23 cellular contexts compared by ENCODE assay signal in the genomic region with DNA sequence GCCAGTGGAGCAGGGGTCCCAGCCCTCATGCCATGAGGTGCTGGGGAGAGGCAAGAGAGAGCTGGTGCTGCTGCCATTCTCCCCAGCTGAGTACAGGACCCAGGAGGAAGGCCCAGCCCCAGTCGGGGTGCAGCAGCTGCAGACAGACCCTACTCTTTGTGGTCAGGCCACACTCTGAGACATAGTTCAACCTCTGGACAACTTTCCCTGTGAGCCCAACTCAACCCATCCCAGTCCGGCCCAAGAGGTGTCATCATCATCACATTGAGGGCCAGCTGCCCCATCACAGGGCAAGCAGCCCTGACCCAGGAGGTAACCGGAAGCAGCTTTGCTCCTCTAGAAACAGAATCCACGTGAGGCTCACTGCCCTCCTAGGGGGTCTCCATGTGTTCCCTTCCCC.
"Had no signal": no experiment of that assay in that cellular context is flagged by ENCODE, and none has a peak within 500 bp of the region (broad histone marks: within the 10 kb centered on the region; RNA-seq: fewer than 3 reads in every experiment).

No MANE protein-coding gene starts in this region.

- H3K27me3 Mint-ChIP-seq: effector memory CD8-positive, alpha-beta T cell had no signal

- H3K36me3 ChIP-seq: ovary, tibial nerve, upper lobe of right lung, vagina had no signal

- H3K27ac Mint-ChIP-seq: dendritic cell treated with granulocyte-macrophage colony-stimulating factor and Interleukin-4, amounts not matched to agents 40 ng/mL and 50 ng/mL, for 4 days; natural killer cell; stimulated activated naive B cell treated with anti-CD40 and anti-IgM and Interleukin-4, amounts not matched to agents 10 μg/mL and 1 μg/mL and 100 μg/mL, for 72 hours had no signal

- DNase-seq: effector memory CD8-positive, alpha-beta T cell; foreskin melanocyte; kidney; left cardiac atrium; mesendoderm; natural killer cell; ovary; psoas muscle; retina; stimulated activated CD4-positive, alpha-beta T cell treated with anti-CD3 and anti-CD28 coated beads, Interleukin-2, amount 100 ng/mL, for 24 hours; stimulated activated CD4-positive, alpha-beta T cell treated with anti-CD3 and anti-CD28 coated beads, Interleukin-4, amount 100 ng/mL, for 4 hours; stimulated activated naive B cell treated with anti-CD40 and anti-IgM and Interleukin-4, amounts not matched to agents 10 μg/mL and 1 μg/mL and 100 μg/mL, for 72 hours; stimulated activated naive CD8-positive, alpha-beta T cell treated with anti-CD3 and anti-CD28 coated beads, Interleukin-15, amount 100 ng/mL, for 72 hours; testis; upper lobe of right lung had no signal

- H3K27ac ChIP-seq: hepatocyte, ovary, psoas muscle, skin epidermis, testis, tibial nerve, upper lobe of right lung, vagina had no signal

- FAIRE-seq: colon, kidney had no signal

- H3K9me3 ChIP-seq: ovary, testis, vagina had no signal

- H3K4me1 Mint-ChIP-seq: neural crest cell; stimulated activated naive B cell treated with anti-CD40 and anti-IgM and Interleukin-4, amounts not matched to agents 10 μg/mL and 1 μg/mL and 100 μg/mL, for 72 hours; stimulated activated naive CD8-positive, alpha-beta T cell treated with anti-CD3 and anti-CD28 coated beads, Interleukin-15, amount 100 ng/mL, for 72 hours had no signal

- H3K4me1 ChIP-seq: psoas muscle, testis, tibial nerve, upper lobe of right lung, vagina had no signal

- ATAC-seq: effector memory CD8-positive, alpha-beta T cell; left cardiac atrium; natural killer cell; sciatic nerve; stimulated activated naive B cell treated with anti-CD40 and anti-IgM and Interleukin-4, amounts not matched to agents 10 μg/mL and 1 μg/mL and 100 μg/mL, for 72 hours; stimulated activated naive CD8-positive, alpha-beta T cell treated with anti-CD3 and anti-CD28 coated beads, Interleukin-15, amount 100 ng/mL, for 72 hours; upper lobe of right lung had no signal

- H3K4me3 ChIP-seq: hepatocyte, ovary, psoas muscle, skin epidermis, testis, tibial nerve, upper lobe of right lung, vagina had no signal

- H3K27me3 ChIP-seq: hepatocyte, ovary, testis, tibial nerve, upper lobe of right lung, vagina had no signal

- H3K4me3 Mint-ChIP-seq: dendritic cell treated with granulocyte-macrophage colony-stimulating factor and Interleukin-4, amounts not matched to agents 40 ng/mL and 50 ng/mL, for 4 days; effector memory CD8-positive, alpha-beta T cell; natural killer cell; neural crest cell; stimulated activated naive B cell treated with anti-CD40 and anti-IgM and Interleukin-4, amounts not matched to agents 10 μg/mL and 1 μg/mL and 100 μg/mL, for 72 hours; stimulated activated naive CD8-positive, alpha-beta T cell treated with anti-CD3 and anti-CD28 coated beads, Interleukin-15, amount 100 ng/mL, for 72 hours had no signal
